In genomic region chr4:10664408-10664807, GRCh38 we compare ENCODE assay signal across 14 cellular contexts. TPM values are rescaled to one million over a fixed set of nuclear protein-coding genes. Genes with fewer than 3 reads are reported as not detected.
DNase-seq lines count a peak whose midpoint lies in the region; ATAC-seq, FAIRE-seq and TF ChIP-seq lines count a peak whose summit lies in the region.
"Had no signal": no experiment of that assay in that cellular context is flagged by ENCODE, and none has a peak within 500 bp of the region (broad histone marks: within the 10 kb centered on the region; RNA-seq: fewer than 3 reads in every experiment).

No MANE protein-coding gene starts in this region.

- ATAC-seq in upper lobe of right lung: peak; percentile 84
- ATAC-seq in HepG2: no peak
- ATAC-seq in naive thymus-derived CD8-positive, alpha-beta T cell: no peak
- ATAC-seq: A549 had no signal

- TF ChIP-seq POLR2A in HepG2 (IDR thresholded peaks at IDR 0.05; ENCODE audit: insufficient read depth in 1 of 2, low read depth in 2 of 2, low read length in 2 of 2): no peak

- intact Hi-C loops in upper lobe of right lung (cut with DNase I) (no loop called here), HepG2 (cut with micrococcal nuclease; ENCODE audit: unreplicated experiment) (no loop called here)

- in situ Hi-C loops in brain microvascular endothelial cell (cut with HindIII; ENCODE audit: low pct_ligation_motif_present, low sequenced_read_pairs): no loop called here
- in situ Hi-C loops in HepG2 (cut with HindIII; ENCODE audit: extremely low pct_ligation_motif_present, low pct_unique_long_range_greater_than_20kb): no loop called here

- no peak overlapping the region for H3K9ac ChIP-seq in HepG2 (ENCODE audit: insufficient read depth, low read depth, low read length)

- H3K4me1 Mint-ChIP-seq in activated CD4-positive, alpha-beta T cell treated with anti-CD3 and anti-CD28 coated beads, Interleukin-2, amount 10 ng/mL, durations not matched to agents 7 days and 5 days: no peaks in the 10 kb centered on the region
- H3K4me1 Mint-ChIP-seq in naive thymus-derived CD8-positive, alpha-beta T cell: peaks cover 5 to 6% (median 6%) of the 10 kb centered on the region in 4 donors

- H3K27ac Mint-ChIP-seq in activated CD4-positive, alpha-beta T cell treated with anti-CD3 and anti-CD28 coated beads, Interleukin-2, amount 10 ng/mL, durations not matched to agents 7 days and 5 days: peak overlapping the region; percentile 5
- H3K27ac Mint-ChIP-seq in naive thymus-derived CD8-positive, alpha-beta T cell: peak overlapping the region in 3 of 10 donors; percentile 21 to 67 (median 28)
- H3K27ac Mint-ChIP-seq: T-helper 2 cell treated with Interferon-gamma antibody and Interleukin-4, amounts not matched to agents 5 μg/mL and 100 μg/mL, for 36 hours had no signal

- H3K9me3 ChIP-seq in upper lobe of right lung: no peaks in the 10 kb centered on the region
- no peaks in the 10 kb centered on the region for H3K9me3 ChIP-seq in HepG2 (ENCODE audit: low read length)
- H3K9me3 ChIP-seq: A549, vagina had no signal

- H3K4me3 ChIP-seq in brain microvascular endothelial cell (ENCODE audit: low read depth, low read length) (no peak overlapping the region), upper lobe of right lung (no peak overlapping the region), HepG2 (replicated peaks in 1 of 3; ENCODE audit: insufficient read depth in 1 of 3, low read depth in 2 of 3, low read length in 3 of 3) (no peak overlapping the region)
- H3K4me3 ChIP-seq: A549, vagina had no signal

- DNase-seq in activated CD4-positive, alpha-beta T cell treated with anti-CD3 and anti-CD28 coated beads, Interleukin-2, amount 10 ng/mL, durations not matched to agents 7 days and 5 days: no peak
- no peak for DNase-seq in activated CD4-positive, alpha-beta T cell treated with anti-CD3 and anti-CD28 coated beads for 4 hours
- DNase-seq in brain microvascular endothelial cell (peak; percentile 91), inferior parietal cortex (ENCODE audit: extremely low spot score) (peak; percentile 9), upper lobe of right lung (no peak), midbrain (lab: John Stamatoyannopoulos, UW) (no peak), HepG2 (ENCODE audit: low spot score) (no peak)
- no peak for DNase-seq in naive thymus-derived CD8-positive, alpha-beta T cell
- DNase-seq: activated naive CD4-positive, alpha-beta T cell; NCI-H2171; stimulated activated CD4-positive, alpha-beta T cell treated with anti-CD3 and anti-CD28 coated beads, Interleukin-12 subunit alpha, Interleukin-12 subunit beta, amount 100 ng/mL, for 4 hours had no signal

- no peaks in the 10 kb centered on the region for H3K79me2 ChIP-seq in HepG2 (ENCODE audit: insufficient read depth, low read length)

- no peak for TF ChIP-seq CTCF in brain microvascular endothelial cell (IDR thresholded peaks at IDR 0.05; ENCODE audit: low read depth, low read length, missing control alignments)
- no peak for TF ChIP-seq CTCF in upper lobe of right lung (IDR thresholded peaks at IDR 0.05)
- no peak for TF ChIP-seq CTCF in HepG2 (CRISPR knock-in tag; IDR thresholded peaks at IDR 0.05)

- no peak for TF ChIP-seq EP300 in HepG2 (IDR thresholded peaks at IDR 0.05; ENCODE audit: low read depth in 2 of 2, low read length in 2 of 2)
- TF ChIP-seq EP300 in HepG2 (CRISPR knock-in tag; IDR thresholded peaks at IDR 0.05; ENCODE audit: borderline replicate concordance): no peak

- CTCF ChIA-PET in activated CD4-positive, alpha-beta T cell treated with anti-CD3 and anti-CD28 coated beads, Interleukin-2, amount 10 ng/mL, durations not matched to agents 7 days and 5 days (lab: Charles Lee): interaction anchor here (1.7 kb wide), 1 partner anchor 11 kb away, joined by 5 read pairs; no protein-coding TSS in a partner anchor
- CTCF ChIA-PET in HepG2 (lab: Yijun Ruan, JAX; ENCODE audit: low intra/inter-chr PET ratio, low total read pairs): no interaction called here

- TF ChIP-seq RAD21 in HepG2 (CRISPR knock-in tag; IDR thresholded peaks at IDR 0.05): no peak

- no peak overlapping the region for H3K4me3 Mint-ChIP-seq in activated CD4-positive, alpha-beta T cell treated with anti-CD3 and anti-CD28 coated beads, Interleukin-2, amount 10 ng/mL, durations not matched to agents 7 days and 5 days
- no peak overlapping the region for H3K4me3 Mint-ChIP-seq in naive thymus-derived CD8-positive, alpha-beta T cell
- H3K4me3 Mint-ChIP-seq: T-helper 2 cell treated with Interferon-gamma antibody and Interleukin-4, amounts not matched to agents 5 μg/mL and 100 μg/mL, for 36 hours had no signal

- H3K27me3 ChIP-seq in brain microvascular endothelial cell (replicated peaks) (no peaks in the 10 kb centered on the region), upper lobe of right lung (no peaks in the 10 kb centered on the region), HepG2 (ENCODE audit: control insufficient read depth in 1 of 2, insufficient read depth in 2 of 2, low read length in 2 of 2) (0 out of 5 replicates have a peak, but pooled peaks cover 0 to 3% of the 10 kb centered on the region in 2 experiments)
- H3K27me3 ChIP-seq: vagina had no signal

- H2AFZ ChIP-seq in HepG2 (ENCODE audit: low read length): no peak overlapping the region

- BruUV-seq in HepG2 (replicated peaks; lab: Mats Ljungman, UMichigan): no TSS peak

- H3K4me1 ChIP-seq in upper lobe of right lung (no peaks in the 10 kb centered on the region), HepG2 (ENCODE audit: insufficient read depth, low read length) (no peaks in the 10 kb centered on the region)
- H3K4me1 ChIP-seq: A549 had no signal

- no peaks in the 10 kb centered on the region for H3K36me3 Mint-ChIP-seq in activated CD4-positive, alpha-beta T cell treated with anti-CD3 and anti-CD28 coated beads, Interleukin-2, amount 10 ng/mL, durations not matched to agents 7 days and 5 days (ENCODE audit: low read depth)
- peaks cover 0 to 3% (median 0%) of the 10 kb centered on the region in 3 donors for H3K36me3 Mint-ChIP-seq in naive thymus-derived CD8-positive, alpha-beta T cell

- POLR2A ChIA-PET in activated CD4-positive, alpha-beta T cell treated with anti-CD3 and anti-CD28 coated beads, Interleukin-2, amount 10 ng/mL, durations not matched to agents 7 days and 5 days (lab: Charles Lee): interaction anchor here (0.6 kb wide), 1 partner anchor 100 kb away, joined by 4 read pairs; no protein-coding TSS in a partner anchor
- POLR2A ChIA-PET in HepG2 (lab: Yijun Ruan, JAX): no interaction called here
- POLR2A ChIA-PET in naive thymus-derived CD8-positive, alpha-beta T cell (lab: Charles Lee): no interaction called here

- 0% methylated on average over 1 of the region's 5 CpGs for WGBS in HepG2 (ENCODE audit: low lambda C conversion rate)

- H3K27ac ChIP-seq in brain microvascular endothelial cell (peak overlapping the region; percentile 61), upper lobe of right lung (no peak overlapping the region), HepG2 (ENCODE audit: extremely low read length, insufficient read depth, low read length) (no peak overlapping the region)
- H3K27ac ChIP-seq: A549, vagina had no signal

- H3K27me3 Mint-ChIP-seq in activated CD4-positive, alpha-beta T cell treated with anti-CD3 and anti-CD28 coated beads, Interleukin-2, amount 10 ng/mL, durations not matched to agents 7 days and 5 days: no peaks in the 10 kb centered on the region
- no peaks in the 10 kb centered on the region for H3K27me3 Mint-ChIP-seq in naive thymus-derived CD8-positive, alpha-beta T cell

- H3K36me3 ChIP-seq in brain microvascular endothelial cell (replicated peaks) (no peaks in the 10 kb centered on the region), upper lobe of right lung (no peaks in the 10 kb centered on the region), HepG2 (replicated peaks in 1 of 2; ENCODE audit: control insufficient read depth in 1 of 2, insufficient read depth in 2 of 2, low read length in 2 of 2) (no peaks in the 10 kb centered on the region)
- H3K36me3 ChIP-seq: vagina had no signal

- no peak for FAIRE-seq in HepG2 (lab: Jason Lieb, UNC)
- FAIRE-seq: A549 had no signal

- no peaks in the 10 kb centered on the region for H3K9me3 Mint-ChIP-seq in activated CD4-positive, alpha-beta T cell treated with anti-CD3 and anti-CD28 coated beads, Interleukin-2, amount 10 ng/mL, durations not matched to agents 7 days and 5 days
- H3K9me3 Mint-ChIP-seq in naive thymus-derived CD8-positive, alpha-beta T cell: no peaks in the 10 kb centered on the region
- H3K9me3 Mint-ChIP-seq: T-helper 2 cell treated with Interferon-gamma antibody and Interleukin-4, amounts not matched to agents 5 μg/mL and 100 μg/mL, for 36 hours had no signal

- no peak overlapping the region for H3K4me2 ChIP-seq in HepG2 (ENCODE audit: low read depth, low read length)
- H3K4me2 ChIP-seq: A549 had no signal

- H4K20me1 ChIP-seq in HepG2 (ENCODE audit: insufficient read depth, low read length): no peaks in the 10 kb centered on the region

TF ChIP-seq in HepG2, 621 proteins besides CTCF, POLR2A, EP300 and RAD21 (continues in another document):
- TF ChIP-seq KDM5B (CRISPR knock-in tag; IDR thresholded peaks at IDR 0.05; ENCODE audit: borderline replicate concordance): no peak

RNA-seq across cellular contexts. Expression of gene CLNK, which starts 20.2 kb away (rescaled TPM):
- total RNA-seq in activated CD4-positive, alpha-beta T cell treated with anti-CD3 and anti-CD28 coated beads, Interleukin-2, amount 10 ng/mL, durations not matched to agents 7 days and 5 days: not detected
- total RNA-seq in upper lobe of right lung: 0.35 TPM
- total RNA-seq in HepG2 (2016; rRNA removed; fragmentation: Illumina TruSeq; extraction: Trizol): not detected in 2 replicates
- not detected in 2 replicates for total RNA-seq in HepG2 (2016; cell fraction: cytosol; rRNA removed; fragmentation: Illumina TruSeq; extraction: Trizol; ENCODE audit: low read depth)
- not detected in 2 replicates for total RNA-seq in HepG2 (2016; cell fraction: insoluble cytoplasmic fraction; rRNA removed; fragmentation: Illumina TruSeq; extraction: Trizol)
- total RNA-seq in HepG2 (2016; cell fraction: membrane; rRNA removed; fragmentation: Illumina TruSeq; extraction: Trizol): not detected in 2 replicates
- total RNA-seq in HepG2 (2016; cell fraction: nucleus; rRNA removed; fragmentation: Illumina TruSeq; extraction: Trizol): not detected in 2 replicates
- not detected in 2 replicates for polyA plus RNA-seq in HepG2 (2011; rRNA removed)
- polyA plus RNA-seq in HepG2 (2011; cell fraction: cytosol; rRNA removed): not detected in 2 replicates
- not detected in 2 replicates for polyA plus RNA-seq in HepG2 (2011; cell fraction: nucleus; rRNA removed)
- polyA plus RNA-seq in HepG2 (2012): not detected in 2 replicates
- not detected in 2 replicates for polyA plus RNA-seq in HepG2 (2016; cell fraction: cytosol; fragmentation: Illumina TruSeq; extraction: Trizol; ENCODE audit: low read depth)
- polyA plus RNA-seq in HepG2 (2016; cell fraction: insoluble cytoplasmic fraction; fragmentation: Illumina TruSeq; extraction: Trizol; ENCODE audit: low read depth): not detected in 2 replicates
- not detected in 2 replicates for polyA plus RNA-seq in HepG2 (2016; cell fraction: membrane; fragmentation: Illumina TruSeq; extraction: Trizol; ENCODE audit: low read depth)
- not detected in 2 replicates for polyA plus RNA-seq in HepG2 (2016; cell fraction: nucleus; fragmentation: Illumina TruSeq; extraction: Trizol; ENCODE audit: insufficient read depth, low read depth)
- polyA minus RNA-seq in HepG2 (2011; rRNA and poly(A)+ RNA removed; ENCODE audit: low replicate concordance): not detected in 2 replicates
- polyA minus RNA-seq in HepG2 (2011; cell fraction: cytosol; rRNA and poly(A)+ RNA removed): not detected in 2 replicates
- not detected in 2 replicates for polyA minus RNA-seq in HepG2 (2011; cell fraction: nucleus; rRNA and poly(A)+ RNA removed)
- total RNA-seq in naive thymus-derived CD8-positive, alpha-beta T cell: not detected
- polyA plus RNA-seq in naive thymus-derived CD8-positive, alpha-beta T cell: not detected
- total RNA-seq: vagina had no signal
- polyA plus RNA-seq: A549 had no signal

Comparison
In these comparisons a context has a peak if more than half of its experiments do, and no peak if none do; other contexts are left out.
1. DNase-seq: peak in brain microvascular endothelial cell (single experiment) and inferior parietal cortex (single experiment); none in activated CD4-positive, alpha-beta T cell treated with anti-CD3 and anti-CD28 coated beads, Interleukin-2, amount 10 ng/mL, durations not matched to agents 7 days and 5 days (single experiment), activated CD4-positive, alpha-beta T cell treated with anti-CD3 and anti-CD28 coated beads for 4 hours (0 of 2), upper lobe of right lung (single experiment), midbrain (single experiment), HepG2 (single experiment) and naive thymus-derived CD8-positive, alpha-beta T cell (0 of 10).